In genomic region chr10:27244976-27245375, GRCh38 we compare ENCODE assay signal across 20 cellular contexts.
"Had no signal": no experiment of that assay in that cellular context is flagged by ENCODE, and none has a peak within 500 bp of the region (broad histone marks: within the 10 kb centered on the region; RNA-seq: fewer than 3 reads in every experiment).

No MANE protein-coding gene starts in this region.

- H3K27me3 Mint-ChIP-seq: activated CD4-positive, alpha-beta memory T cell treated with anti-CD3 and anti-CD28 coated beads for 36 hours; activated CD4-positive, alpha-beta T cell treated with anti-CD3 and anti-CD28 coated beads, Interleukin-2, amount 10 ng/mL, durations not matched to agents 7 days and 5 days; activated naive CD4-positive, alpha-beta T cell treated with anti-CD3 and anti-CD28 coated beads, Interleukin-2, amount 10 ng/mL, durations not matched to agents 7 days and 5 days; activated naive CD8-positive, alpha-beta T cell treated with anti-CD3 and anti-CD28 coated beads, Interleukin-2, amount 10 ng/mL, durations not matched to agents 7 days and 5 days; T-cell had no signal

- H3K4me3 ChIP-seq: adrenal gland, SK-N-MC had no signal

- ATAC-seq: activated T-cell treated with anti-CD3 and anti-CD28 coated beads, Interleukin-2, amount 50 U/mL, for 4 hours; T-cell had no signal

- H3K27ac ChIP-seq: adrenal gland, SK-N-MC had no signal

- H3K4me3 Mint-ChIP-seq: activated CD4-positive, alpha-beta memory T cell treated with anti-CD3 and anti-CD28 coated beads for 36 hours; activated CD4-positive, alpha-beta T cell treated with anti-CD3 and anti-CD28 coated beads, Interleukin-2, amount 10 ng/mL, durations not matched to agents 7 days and 5 days; activated naive CD4-positive, alpha-beta T cell treated with anti-CD3 and anti-CD28 coated beads, Interleukin-2, amount 10 ng/mL, durations not matched to agents 7 days and 5 days; activated naive CD8-positive, alpha-beta T cell treated with anti-CD3 and anti-CD28 coated beads, Interleukin-2, amount 10 ng/mL, durations not matched to agents 7 days and 5 days; activated T-cell treated with anti-CD3 and anti-CD28 coated beads, Interleukin-2, amount 50 U/mL, for 4 hours; T-cell had no signal

- H3K36me3 ChIP-seq: adrenal gland had no signal

- H3K9me3 ChIP-seq: adrenal gland had no signal

- H3K27me3 ChIP-seq: adrenal gland had no signal

- H3K9me3 Mint-ChIP-seq: activated CD4-positive, alpha-beta memory T cell treated with anti-CD3 and anti-CD28 coated beads for 36 hours; activated CD4-positive, alpha-beta T cell treated with anti-CD3 and anti-CD28 coated beads, Interleukin-2, amount 10 ng/mL, durations not matched to agents 7 days and 5 days; activated naive CD4-positive, alpha-beta T cell treated with anti-CD3 and anti-CD28 coated beads, Interleukin-2, amount 10 ng/mL, durations not matched to agents 7 days and 5 days; activated naive CD8-positive, alpha-beta T cell treated with anti-CD3 and anti-CD28 coated beads, Interleukin-2, amount 10 ng/mL, durations not matched to agents 7 days and 5 days; activated T-cell treated with anti-CD3 and anti-CD28 coated beads, Interleukin-2, amount 50 U/mL, for 4 hours; T-cell had no signal

- H3K27ac Mint-ChIP-seq: activated CD4-positive, alpha-beta T cell treated with anti-CD3 and anti-CD28 coated beads, Interleukin-2, amount 10 ng/mL, durations not matched to agents 7 days and 5 days; activated naive CD4-positive, alpha-beta T cell treated with anti-CD3 and anti-CD28 coated beads, Interleukin-2, amount 10 ng/mL, durations not matched to agents 7 days and 5 days; activated naive CD8-positive, alpha-beta T cell treated with anti-CD3 and anti-CD28 coated beads, Interleukin-2, amount 10 ng/mL, durations not matched to agents 7 days and 5 days had no signal

- H3K36me3 Mint-ChIP-seq: T-cell had no signal

- DNase-seq: activated CD4-positive, alpha-beta memory T cell treated with anti-CD3 and anti-CD28 coated beads for 36 hours; activated CD4-positive, alpha-beta T cell treated with anti-CD3 and anti-CD28 coated beads, Interleukin-2, amount 10 ng/mL, durations not matched to agents 7 days and 5 days; activated CD4-positive, CD25-positive, alpha-beta regulatory T cell; activated CD8-positive, alpha-beta memory T cell treated with anti-CD3 and anti-CD28 coated beads for 24 hours; activated gamma-delta T cell; activated naive CD4-positive, alpha-beta T cell treated with anti-CD3 and anti-CD28 coated beads, Interleukin-2, amount 10 ng/mL, durations not matched to agents 7 days and 5 days; activated naive CD8-positive, alpha-beta T cell treated with anti-CD3 and anti-CD28 coated beads, Interleukin-2, amount 10 ng/mL, durations not matched to agents 7 days and 5 days; activated T-cell treated with anti-CD3 and anti-CD28 coated beads, Interleukin-2, amount 50 U/mL, for 4 hours; adrenal gland; anterior cingulate cortex; cerebellar nuclear complex; Karpas-422; NCI-H1105 treated with DMSO at 0.1 percent for 48 hours; NCI-H1436 treated with DMSO at 0.1 percent for 48 hours; NCI-H187; NCI-H2081 treated with DMSO at 0.1 percent for 48 hours; NCI-H446; NCI-H524; T-cell had no signal
